In genomic region chr2:26298638-26299393, GRCh38 we compare ENCODE assay signal across 1 cellular context.
A peak's percentile ranks its signal among the peaks of the same experiment; 100 is the strongest.
TF ChIP-seq lines count a peak whose summit lies in the region.

No MANE protein-coding gene starts in this region.

TF ChIP-seq in K562, 482 proteins besides CTCF, POLR2A, EP300 and RAD21:
- peak; percentile 13 for TF ChIP-seq PRDM10 (IDR thresholded peaks at IDR 0.05; ENCODE audit: partially characterized antibody)
- TF ChIP-seq HDAC2 (IDR thresholded peaks at IDR 0.05): no peak
